30 cellular contexts compared by ENCODE assay signal in genomic region chr12:42823679-42824078, GRCh38.
"Had no signal": no experiment of that assay in that cellular context is flagged by ENCODE, and none has a peak within 500 bp of the region (broad histone marks: within the 10 kb centered on the region; RNA-seq: fewer than 3 reads in every experiment).

No MANE protein-coding gene starts in this region.

- H3K36me3 ChIP-seq: neutrophil, ovary, right lobe of liver, sigmoid colon, stomach, thoracic aorta, thyroid gland, tibial nerve, upper lobe of right lung, uterus had no signal

- H3K27ac Mint-ChIP-seq: naive B cell; naive thymus-derived CD8-positive, alpha-beta T cell; natural killer cell treated with Interleukin-12 subunit alpha and Interleukin-12 subunit beta and Interleukin-15 and Interleukin-18, amount 100 ng/mL, for 72 hours; nephron progenitor cell; progenitor cell of endocrine pancreas; stimulated activated memory B cell treated with anti-CD40 and anti-IgM and Interleukin-4, amounts not matched to agents 10 μg/mL and 1 μg/mL and 100 μg/mL, for 72 hours; stimulated activated naive CD8-positive, alpha-beta T cell treated with anti-CD3 and anti-CD28 coated beads, Interleukin-15, Interleukin-2, amounts not matched to agents 100 ng/mL and 50 ng/mL, for 24 hours had no signal

- H2AFZ ChIP-seq: parathyroid adenoma had no signal

- H3K9me3 ChIP-seq: neutrophil, ovary, right lobe of liver, sigmoid colon, thyroid gland, upper lobe of right lung, uterus had no signal

- H3K27ac ChIP-seq: neutrophil, ovary, parathyroid adenoma, psoas muscle, right lobe of liver, sigmoid colon, stomach, thoracic aorta, thyroid gland, tibial nerve, upper lobe of right lung, uterus had no signal

- ATAC-seq: naive thymus-derived CD8-positive, alpha-beta T cell; natural killer cell treated with Interleukin-12 subunit alpha and Interleukin-12 subunit beta and Interleukin-15 and Interleukin-18, amount 100 ng/mL, for 72 hours; psoas muscle; right cardiac atrium; right lobe of liver; stimulated activated memory B cell treated with anti-CD40 and anti-IgM and Interleukin-4, amounts not matched to agents 10 μg/mL and 1 μg/mL and 100 μg/mL, for 72 hours; upper lobe of right lung had no signal

- H3K9me3 Mint-ChIP-seq: stimulated activated memory B cell treated with anti-CD40 and anti-IgM and Interleukin-4, amounts not matched to agents 10 μg/mL and 1 μg/mL and 100 μg/mL, for 72 hours; stimulated activated naive CD8-positive, alpha-beta T cell treated with anti-CD3 and anti-CD28 coated beads, Interleukin-15, Interleukin-2, amounts not matched to agents 100 ng/mL and 50 ng/mL, for 24 hours had no signal

- H3K4me3 ChIP-seq: ovary, psoas muscle, right lobe of liver, sigmoid colon, stomach, thoracic aorta, thyroid gland, tibial nerve, upper lobe of right lung, uterus had no signal

- H3K4me3 Mint-ChIP-seq: naive thymus-derived CD8-positive, alpha-beta T cell; natural killer cell treated with Interleukin-12 subunit alpha and Interleukin-12 subunit beta and Interleukin-15 and Interleukin-18, amount 100 ng/mL, for 72 hours; nephron progenitor cell; neural crest cell; stimulated activated memory B cell treated with anti-CD40 and anti-IgM and Interleukin-4, amounts not matched to agents 10 μg/mL and 1 μg/mL and 100 μg/mL, for 72 hours; stimulated activated naive CD8-positive, alpha-beta T cell treated with anti-CD3 and anti-CD28 coated beads, Interleukin-15, Interleukin-2, amounts not matched to agents 100 ng/mL and 50 ng/mL, for 24 hours had no signal

- H3K9ac ChIP-seq: parathyroid adenoma had no signal

- H3K27me3 ChIP-seq: neutrophil, ovary, right lobe of liver, sigmoid colon, stomach, thyroid gland, tibial nerve, upper lobe of right lung, uterus had no signal

- FAIRE-seq: small intestine had no signal

- H3K36me3 Mint-ChIP-seq: naive B cell; naive thymus-derived CD8-positive, alpha-beta T cell; natural killer cell treated with Interleukin-12 subunit alpha and Interleukin-12 subunit beta and Interleukin-15 and Interleukin-18, amount 100 ng/mL, for 72 hours; stimulated activated memory B cell treated with anti-CD40 and anti-IgM and Interleukin-4, amounts not matched to agents 10 μg/mL and 1 μg/mL and 100 μg/mL, for 72 hours had no signal

- H3K4me1 Mint-ChIP-seq: naive B cell; naive thymus-derived CD8-positive, alpha-beta T cell; neural crest cell; stimulated activated memory B cell treated with anti-CD40 and anti-IgM and Interleukin-4, amounts not matched to agents 10 μg/mL and 1 μg/mL and 100 μg/mL, for 72 hours had no signal

- H3K79me2 ChIP-seq: parathyroid adenoma had no signal

- H3K4me1 ChIP-seq: parathyroid adenoma, psoas muscle, right lobe of liver, sigmoid colon, stomach, thyroid gland, tibial nerve, upper lobe of right lung, uterus had no signal

- H3K27me3 Mint-ChIP-seq: naive B cell; naive thymus-derived CD8-positive, alpha-beta T cell; natural killer cell treated with Interleukin-12 subunit alpha and Interleukin-12 subunit beta and Interleukin-15 and Interleukin-18, amount 100 ng/mL, for 72 hours; progenitor cell of endocrine pancreas; stimulated activated naive CD8-positive, alpha-beta T cell treated with anti-CD3 and anti-CD28 coated beads, Interleukin-15, Interleukin-2, amounts not matched to agents 100 ng/mL and 50 ng/mL, for 24 hours had no signal

- DNase-seq: naive B cell; naive thymus-derived CD8-positive, alpha-beta T cell; nephron progenitor cell; nucleus accumbens; ovary; posterior cingulate gyrus; psoas muscle; right cardiac atrium; right lobe of liver; sigmoid colon; small intestine; stimulated activated CD4-positive, alpha-beta T cell treated with anti-CD3 and anti-CD28 coated beads, Interleukin-1b, Interleukin-23, amount 100 ng/mL, for 48 hours; stimulated activated CD4-positive, alpha-beta T cell treated with anti-CD3 and anti-CD28 coated beads, Interleukin-4, amount 100 ng/mL, for 1 hour; stimulated activated CD4-positive, alpha-beta T cell treated with anti-CD3 and anti-CD28 coated beads, Interleukin-4, amount 100 ng/mL, for 4 hours; stimulated activated CD8-positive, alpha-beta memory T cell treated with anti-CD3 and anti-CD28 coated beads, Interleukin-4, amount 100 ng/mL, for 48 hours; stimulated activated naive CD4-positive, alpha-beta T cell treated with Interleukin-2 at 50 U/mL for 16 hours; stomach; thyroid gland; trophoblast cell; upper lobe of right lung; uterus had no signal
